In the genomic region with DNA sequence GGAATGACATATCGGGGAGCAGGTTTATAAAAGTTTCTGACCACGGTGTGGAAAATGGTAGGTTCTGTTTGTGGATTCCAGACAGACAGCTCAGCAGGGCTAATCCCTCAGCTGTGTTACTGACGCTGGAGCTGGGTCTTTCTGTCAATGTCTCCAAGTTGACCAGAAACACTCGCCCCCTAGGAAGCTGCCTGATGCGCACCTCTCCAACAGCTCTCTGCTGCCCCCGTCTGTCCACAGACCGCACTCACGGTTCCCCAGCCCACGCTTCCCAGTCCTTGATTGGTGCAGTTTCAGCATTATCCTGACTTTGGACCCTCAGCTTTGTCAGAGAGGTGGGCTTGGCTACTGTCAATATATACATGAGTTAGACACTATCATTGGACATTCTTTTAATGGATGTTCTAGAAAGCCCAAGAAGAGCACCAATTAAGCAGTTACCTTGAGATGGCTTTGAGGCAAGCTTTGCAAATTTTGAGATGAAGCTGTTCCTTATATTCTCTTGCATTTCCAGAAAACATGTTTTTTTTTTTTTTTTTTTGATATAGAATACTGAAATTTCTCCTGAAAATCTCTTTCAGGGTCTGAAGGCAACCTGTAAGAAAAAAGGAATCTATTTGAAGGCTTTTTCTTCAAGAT, we compare ENCODE assay signal across 9 cellular contexts.
DNase-seq lines count a peak whose midpoint lies in the region; ATAC-seq and TF ChIP-seq lines count a peak whose summit lies in the region.
"Had no signal": no experiment of that assay in that cellular context is flagged by ENCODE, and none has a peak within 500 bp of the region (broad histone marks: within the 10 kb centered on the region; RNA-seq: fewer than 3 reads in every experiment).

No MANE protein-coding gene starts in this region.

- ATAC-seq in GM19324 (IDR thresholded peaks at IDR 0.05; ENCODE audit: low FRiP score, unreplicated experiment) (peak; percentile 81), HG03378 (IDR thresholded peaks at IDR 0.05; ENCODE audit: unreplicated experiment) (peak; percentile 84), natural killer cell (peak; percentile 84 to 98 (median 86))
- ATAC-seq in stimulated activated naive B cell treated with anti-CD40 and anti-IgM and Interleukin-4, amounts not matched to agents 10 μg/mL and 1 μg/mL and 100 μg/mL, for 72 hours (replicated peaks) = peak; percentile 87 to 90

- H3K9me3 Mint-ChIP-seq in CD14-positive monocyte (no peaks in the 10 kb centered on the region), natural killer cell (no peaks in the 10 kb centered on the region)
- no peaks in the 10 kb centered on the region for H3K9me3 Mint-ChIP-seq in stimulated activated naive B cell treated with anti-CD40 and anti-IgM and Interleukin-4, amounts not matched to agents 10 μg/mL and 1 μg/mL and 100 μg/mL, for 72 hours

- H3K27ac Mint-ChIP-seq in CD14-positive monocyte (no peak overlapping the region), natural killer cell (no peak overlapping the region)
- no peak overlapping the region for H3K27ac Mint-ChIP-seq in stimulated activated naive B cell treated with anti-CD40 and anti-IgM and Interleukin-4, amounts not matched to agents 10 μg/mL and 1 μg/mL and 100 μg/mL, for 72 hours
- H3K27ac Mint-ChIP-seq: activated naive CD8-positive, alpha-beta T cell had no signal

- TF ChIP-seq CTCF in CD14-positive monocyte (IDR thresholded peaks at IDR 0.05) = peak; percentile 92
- TF ChIP-seq CTCF in natural killer cell (IDR thresholded peaks at IDR 0.05) = peak; percentile 92

- DNase-seq in CD14-positive monocyte (ENCODE audit: low spot score) (peak; percentile 55), NOMO-1 treated with dmso at 0.1 percent for 144 hours (lab: John Stamatoyannopoulos, UW; ENCODE audit: unreplicated experiment) (peak; percentile 26), erythroblast (lab: John Stamatoyannopoulos, UW) (peak; percentile 72 to 84), natural killer cell (peak; percentile 66)
- peak; percentile 77 for DNase-seq in activated CD8-positive, alpha-beta memory T cell treated with anti-CD3 and anti-CD28 coated beads, Interleukin-2, amount 50 U/mL, for 4 hours
- peak; percentile 53 for DNase-seq in stimulated activated naive B cell treated with anti-CD40 and anti-IgM and Interleukin-4, amounts not matched to agents 10 μg/mL and 1 μg/mL and 100 μg/mL, for 72 hours

- H3K27me3 Mint-ChIP-seq in CD14-positive monocyte (ENCODE audit: low read depth in 3 of 3) = no peaks in the 10 kb centered on the region
- peaks cover 0 to 8% of the 10 kb centered on the region in 2 donors for H3K27me3 Mint-ChIP-seq in natural killer cell (ENCODE audit: low read depth in 2 of 2)
- H3K27me3 Mint-ChIP-seq in stimulated activated naive B cell treated with anti-CD40 and anti-IgM and Interleukin-4, amounts not matched to agents 10 μg/mL and 1 μg/mL and 100 μg/mL, for 72 hours = no peaks in the 10 kb centered on the region

- H3K4me1 Mint-ChIP-seq in CD14-positive monocyte (peaks cover 6% of the 10 kb centered on the region), natural killer cell (no peaks in the 10 kb centered on the region)
- H3K4me1 Mint-ChIP-seq in stimulated activated naive B cell treated with anti-CD40 and anti-IgM and Interleukin-4, amounts not matched to agents 10 μg/mL and 1 μg/mL and 100 μg/mL, for 72 hours = no peaks in the 10 kb centered on the region

- no peak for TF ChIP-seq POLR2A in erythroblast (IDR thresholded peaks at IDR 0.05; ENCODE audit: low read length)

- H3K36me3 Mint-ChIP-seq in CD14-positive monocyte (no peaks in the 10 kb centered on the region), natural killer cell (no peaks in the 10 kb centered on the region)
- H3K36me3 Mint-ChIP-seq in stimulated activated naive B cell treated with anti-CD40 and anti-IgM and Interleukin-4, amounts not matched to agents 10 μg/mL and 1 μg/mL and 100 μg/mL, for 72 hours = no peaks in the 10 kb centered on the region
- H3K36me3 Mint-ChIP-seq: activated naive CD8-positive, alpha-beta T cell had no signal

- intact Hi-C loops in CD14-positive monocyte (cut with micrococcal nuclease) (loop anchor here in 1 of 2 donors (10.0 kb wide), 3 partner anchors 207 to 577 kb away; no protein-coding TSS in a partner anchor), natural killer cell (cut with micrococcal nuclease) (loop anchor here (1.0 kb wide), 3 partner anchors 196 to 582 kb away; no protein-coding TSS in a partner anchor)

- no peak overlapping the region for H3K4me3 Mint-ChIP-seq in CD14-positive monocyte
- no peak overlapping the region for H3K4me3 Mint-ChIP-seq in natural killer cell
- H3K4me3 Mint-ChIP-seq in stimulated activated naive B cell treated with anti-CD40 and anti-IgM and Interleukin-4, amounts not matched to agents 10 μg/mL and 1 μg/mL and 100 μg/mL, for 72 hours = no peak overlapping the region
- H3K4me3 Mint-ChIP-seq: activated naive CD8-positive, alpha-beta T cell had no signal

Comparison
In these comparisons a context has a peak if more than half of its experiments do, and no peak if none do; other contexts are left out.
1. Peak in every context shown above with its lines: DNase-seq and ATAC-seq.
2. DNase-seq: peak in every context shown above with its lines; median percentile 78 in erythroblast; 77 in activated CD8-positive, alpha-beta memory T cell treated with anti-CD3 and anti-CD28 coated beads, Interleukin-2, amount 50 U/mL, for 4 hours; 66 in natural killer cell; 55 in CD14-positive monocyte; 53 in stimulated activated naive B cell treated with anti-CD40 and anti-IgM and Interleukin-4, amounts not matched to agents 10 μg/mL and 1 μg/mL and 100 μg/mL, for 72 hours; 26 in NOMO-1 treated with dmso at 0.1 percent for 144 hours.